Comparison of ENCODE assay signal across 19 cellular contexts in the genomic region with DNA sequence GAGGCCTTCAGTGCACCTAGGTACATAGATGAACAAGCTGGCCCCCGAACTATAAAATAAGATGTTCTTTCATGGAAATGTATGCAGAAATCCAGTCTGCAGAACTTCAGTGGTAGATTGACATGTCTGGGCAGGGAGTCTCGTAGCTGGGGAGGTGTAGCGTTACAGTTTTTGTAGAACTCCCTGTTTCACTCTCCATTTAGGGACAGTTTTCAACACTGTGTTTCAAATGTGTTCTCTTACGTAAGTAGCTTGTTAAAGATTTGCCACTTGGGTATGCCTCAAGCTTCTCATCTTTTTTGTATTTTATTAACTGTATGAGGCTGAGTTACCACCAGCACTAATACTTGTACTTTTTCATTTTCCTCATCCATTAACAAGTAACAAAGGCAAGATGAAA. TPM values are rescaled to one million over a fixed set of nuclear protein-coding genes. Genes with fewer than 3 reads are reported as not detected.
DNase-seq lines count a peak whose midpoint lies in the region; ATAC-seq and TF ChIP-seq lines count a peak whose summit lies in the region.
"Had no signal": no experiment of that assay in that cellular context is flagged by ENCODE, and none has a peak within 500 bp of the region (broad histone marks: within the 10 kb centered on the region; RNA-seq: fewer than 3 reads in every experiment).

No MANE protein-coding gene starts in this region.

- H3K27ac ChIP-seq in osteoblast (ENCODE audit: low read depth, low read length) (no peak overlapping the region), vagina (peak overlapping the region; percentile 9), heart left ventricle (no peak overlapping the region)
- H3K27ac ChIP-seq: C4-2B, SJSA1 had no signal

- H3K9me3 Mint-ChIP-seq in activated CD4-positive, alpha-beta memory T cell treated with anti-CD3 and anti-CD28 coated beads, Interleukin-2, amount 10 ng/mL, durations not matched to agents 7 days and 5 days, result no peaks in the 10 kb centered on the region
- H3K9me3 Mint-ChIP-seq in activated CD4-positive, alpha-beta memory T cell treated with anti-CD3 and anti-CD28 coated beads for 36 hours, result no peaks in the 10 kb centered on the region

- no peaks in the 10 kb centered on the region for H3K27me3 Mint-ChIP-seq in activated CD4-positive, alpha-beta memory T cell treated with anti-CD3 and anti-CD28 coated beads, Interleukin-2, amount 10 ng/mL, durations not matched to agents 7 days and 5 days
- no peaks in the 10 kb centered on the region for H3K27me3 Mint-ChIP-seq in activated CD4-positive, alpha-beta memory T cell treated with anti-CD3 and anti-CD28 coated beads for 36 hours
- H3K27me3 Mint-ChIP-seq in T-helper 17 cell, result no peaks in the 10 kb centered on the region

- H3K4me1 ChIP-seq in osteoblast (ENCODE audit: insufficient read depth, low read length), result peaks cover 26% of the 10 kb centered on the region
- peaks cover 11% of the 10 kb centered on the region for H3K4me1 ChIP-seq in vagina
- peaks cover 0 to 31% (median 0%) of the 10 kb centered on the region in 12 donors for H3K4me1 ChIP-seq in heart left ventricle

- CTCF ChIA-PET in activated CD4-positive, alpha-beta memory T cell treated with anti-CD3 and anti-CD28 coated beads, Interleukin-2, amount 10 ng/mL, durations not matched to agents 7 days and 5 days (lab: Charles Lee), result no interaction called here
- CTCF ChIA-PET in activated CD4-positive, alpha-beta memory T cell treated with anti-CD3 and anti-CD28 coated beads for 36 hours (lab: Charles Lee), result interaction anchor here (1.0 kb wide), 1 partner anchor 15 kb away, joined by 3 read pairs; no protein-coding TSS in a partner anchor

- DNase-seq in activated CD4-positive, alpha-beta memory T cell treated with anti-CD3 and anti-CD28 coated beads, Interleukin-2, amount 10 ng/mL, durations not matched to agents 7 days and 5 days, result no peak
- DNase-seq in activated CD4-positive, alpha-beta memory T cell treated with anti-CD3 and anti-CD28 coated beads for 36 hours, result no peak
- no peak for DNase-seq in T-helper 17 cell
- peak; percentile 61 for DNase-seq in osteoblast (ENCODE audit: insufficient read length, low spot score, missing footprints)
- DNase-seq in vagina (ENCODE audit: extremely low spot score in 2 of 2), result no peak
- no peak for DNase-seq in heart left ventricle
- DNase-seq: EL, GF-D8, KG1, NCI-H1092 treated with DMSO at 0.1 percent for 48 hours, NCI-H1436 treated with DMSO at 0.1 percent for 48 hours, NCI-H1930, NCI-H446, NCI-H526 had no signal

- H2AFZ ChIP-seq in osteoblast (ENCODE audit: low read length), result no peak overlapping the region

- no peaks in the 10 kb centered on the region for H3K9me3 ChIP-seq in T-helper 17 cell (ENCODE audit: control insufficient read depth, low read length, poor library complexity, severe bottlenecking)
- no peaks in the 10 kb centered on the region for H3K9me3 ChIP-seq in osteoblast (ENCODE audit: low read depth, low read length)
- H3K9me3 ChIP-seq in vagina, result no peaks in the 10 kb centered on the region
- no peaks in the 10 kb centered on the region for H3K9me3 ChIP-seq in heart left ventricle
- H3K9me3 ChIP-seq: SJSA1 had no signal

- H3K4me3 Mint-ChIP-seq in activated CD4-positive, alpha-beta memory T cell treated with anti-CD3 and anti-CD28 coated beads, Interleukin-2, amount 10 ng/mL, durations not matched to agents 7 days and 5 days, result no peak overlapping the region
- no peak overlapping the region for H3K4me3 Mint-ChIP-seq in activated CD4-positive, alpha-beta memory T cell treated with anti-CD3 and anti-CD28 coated beads for 36 hours
- H3K4me3 Mint-ChIP-seq in T-helper 17 cell, result no peak overlapping the region

- H3K79me2 ChIP-seq in osteoblast (ENCODE audit: insufficient read depth, low read length), result peaks cover 34% of the 10 kb centered on the region

- peaks cover 44% of the 10 kb centered on the region for H3K36me3 Mint-ChIP-seq in activated CD4-positive, alpha-beta memory T cell treated with anti-CD3 and anti-CD28 coated beads, Interleukin-2, amount 10 ng/mL, durations not matched to agents 7 days and 5 days (ENCODE audit: low read depth)
- peaks cover 24% of the 10 kb centered on the region for H3K36me3 Mint-ChIP-seq in activated CD4-positive, alpha-beta memory T cell treated with anti-CD3 and anti-CD28 coated beads for 36 hours
- H3K36me3 Mint-ChIP-seq in T-helper 17 cell (ENCODE audit: low read depth), result peaks cover 18% of the 10 kb centered on the region

- no peaks in the 10 kb centered on the region for H3K27me3 ChIP-seq in osteoblast (ENCODE audit: insufficient read depth, low read length)
- H3K27me3 ChIP-seq in vagina, result no peaks in the 10 kb centered on the region
- no peaks in the 10 kb centered on the region for H3K27me3 ChIP-seq in heart left ventricle
- H3K27me3 ChIP-seq: SJSA1 had no signal

- H3K4me3 ChIP-seq in osteoblast (ENCODE audit: insufficient read depth, low read length) (no peak overlapping the region), vagina (no peak overlapping the region), heart left ventricle (no peak overlapping the region)
- H3K4me3 ChIP-seq: SJSA1 had no signal

- no peak for TF ChIP-seq CTCF in osteoblast (IDR thresholded peaks at IDR 0.05; ENCODE audit: extremely low read depth, low read depth, low read length)
- TF ChIP-seq CTCF in vagina (IDR thresholded peaks at IDR 0.05), result no peak
- no peak for TF ChIP-seq CTCF in heart left ventricle (IDR thresholded peaks at IDR 0.05)

- POLR2A ChIA-PET in activated CD4-positive, alpha-beta memory T cell treated with anti-CD3 and anti-CD28 coated beads, Interleukin-2, amount 10 ng/mL, durations not matched to agents 7 days and 5 days (lab: Charles Lee), result interaction anchor here (1.2 kb wide), 1 partner anchor 11 kb away, joined by 4 read pairs; no protein-coding TSS in a partner anchor
- POLR2A ChIA-PET in activated CD4-positive, alpha-beta memory T cell treated with anti-CD3 and anti-CD28 coated beads for 36 hours (lab: Charles Lee), result interaction anchor here (0.6 kb wide), 1 partner anchor 152 kb away, joined by 3 read pairs; no protein-coding TSS in a partner anchor

- peaks cover 13% of the 10 kb centered on the region for H3K4me1 Mint-ChIP-seq in activated CD4-positive, alpha-beta memory T cell treated with anti-CD3 and anti-CD28 coated beads, Interleukin-2, amount 10 ng/mL, durations not matched to agents 7 days and 5 days
- H3K4me1 Mint-ChIP-seq in activated CD4-positive, alpha-beta memory T cell treated with anti-CD3 and anti-CD28 coated beads for 36 hours (ENCODE audit: low read depth), result peaks cover 10% of the 10 kb centered on the region
- H3K4me1 Mint-ChIP-seq in T-helper 17 cell, result peaks cover 32% of the 10 kb centered on the region

- no peak overlapping the region for H3K4me2 ChIP-seq in osteoblast (ENCODE audit: insufficient read depth, low read length)

- intact Hi-C loops in activated CD4-positive, alpha-beta memory T cell treated with anti-CD3 and anti-CD28 coated beads for 36 hours (cut with micrococcal nuclease), result no loop called here
- intact Hi-C loops in vagina (cut with DNase I), result no loop called here
- intact Hi-C loops in heart left ventricle (cut with DNase I), result loop anchor here in 1 of 10 donors (5.0 kb wide), 1 partner anchor 43 kb away; no protein-coding TSS in a partner anchor

- ATAC-seq in T-helper 17 cell (no peak), heart left ventricle (no peak), HG02763 (IDR thresholded peaks at IDR 0.05; ENCODE audit: unreplicated experiment) (no peak)
- ATAC-seq: Right ventricle myocardium inferior had no signal

- no peak for TF ChIP-seq POLR2A in vagina (IDR thresholded peaks at IDR 0.05)
- TF ChIP-seq POLR2A in heart left ventricle (IDR thresholded peaks at IDR 0.05), result no peak

- peaks cover 35% of the 10 kb centered on the region for H4K20me1 ChIP-seq in osteoblast (ENCODE audit: insufficient read depth, low read length)

- H3K27ac Mint-ChIP-seq in activated CD4-positive, alpha-beta memory T cell treated with anti-CD3 and anti-CD28 coated beads, Interleukin-2, amount 10 ng/mL, durations not matched to agents 7 days and 5 days, result peak overlapping the region; percentile 14
- no peak overlapping the region for H3K27ac Mint-ChIP-seq in activated CD4-positive, alpha-beta memory T cell treated with anti-CD3 and anti-CD28 coated beads for 36 hours
- H3K27ac Mint-ChIP-seq in T-helper 17 cell, result peak overlapping the region; percentile 56

- WGBS in heart left ventricle, 4 donors, result 92 to 99% (median 96%) methylated on average over 4 of the region's 4 CpGs

- H3K36me3 ChIP-seq in osteoblast (ENCODE audit: insufficient read depth, low read length) (peaks cover 86% of the 10 kb centered on the region), vagina (peaks cover 0 to 94% of the 10 kb centered on the region in 2 donors), heart left ventricle (peaks cover 3 to 100% (median 98%) of the 10 kb centered on the region in 9 donors)

RNA-seq across cellular contexts. Expression of gene PLD6, which starts 46.6 kb away (rescaled TPM):
- total RNA-seq in activated CD4-positive, alpha-beta memory T cell treated with anti-CD3 and anti-CD28 coated beads, Interleukin-2, amount 10 ng/mL, durations not matched to agents 7 days and 5 days, result 1 to 10 TPM; 6.3 to 6.6 TPM
- 1 to 10 TPM; 9.3 to 9.4 TPM for total RNA-seq in activated CD4-positive, alpha-beta memory T cell treated with anti-CD3 and anti-CD28 coated beads for 36 hours
- total RNA-seq in T-helper 17 cell (10 to 100 TPM; 13.2 to 15.3 TPM), osteoblast (1.4 and 2.7 TPM in 2 replicates), vagina (0.74 TPM), heart left ventricle (10 to 100 TPM in 3 of 9 donors, 1 to 10 TPM in 6; 5.1 to 11.8 (median 7.1) TPM)
- polyA plus RNA-seq in heart left ventricle, result 1 to 10 TPM; 3.8 to 4.7 TPM
- total RNA-seq: OCI-LY7 had no signal
